In the genomic region with DNA sequence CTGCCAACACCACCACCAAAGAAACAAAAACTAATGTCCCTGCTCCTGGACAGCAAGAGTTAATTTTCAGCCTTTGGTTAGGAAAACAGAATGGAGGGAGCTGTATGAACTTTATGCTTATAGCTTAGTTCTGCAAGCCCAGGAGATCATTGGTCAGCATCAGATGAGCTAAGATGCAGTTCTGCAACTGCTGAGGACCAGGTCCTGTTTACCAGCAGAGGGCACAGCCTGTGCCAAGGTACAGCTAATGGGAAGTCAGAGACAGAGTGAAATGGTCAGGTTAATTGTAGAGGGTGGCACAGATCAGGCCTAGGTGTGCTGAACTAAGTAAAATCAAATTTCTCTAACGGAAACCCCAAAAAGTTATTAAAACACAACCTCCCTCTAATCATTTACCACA, we compare ENCODE assay signal across 9 cellular contexts.
A peak's percentile ranks its signal among the peaks of the same experiment; 100 is the strongest.
DNase-seq lines count a peak whose midpoint lies in the region; ATAC-seq and TF ChIP-seq lines count a peak whose summit lies in the region.
"Had no signal": no experiment of that assay in that cellular context is flagged by ENCODE, and none has a peak within 500 bp of the region (broad histone marks: within the 10 kb centered on the region; RNA-seq: fewer than 3 reads in every experiment).

No MANE protein-coding gene starts in this region.

- no peak overlapping the region for H3K4me3 ChIP-seq in A673 (ENCODE audit: low read depth, low read length, poor library complexity, severe bottlenecking)
- no peak overlapping the region for H3K4me3 ChIP-seq in foreskin fibroblast (ENCODE audit: low read depth in 1 of 2, low read length in 2 of 2)
- no peak overlapping the region for H3K4me3 ChIP-seq in naive thymus-derived CD4-positive, alpha-beta T cell (ENCODE audit: low read length)

- POLR2A ChIA-PET in A673 (lab: Charles Lee; ENCODE audit: low non-redundant PET), result no interaction called here
- POLR2A ChIA-PET in naive thymus-derived CD4-positive, alpha-beta T cell (lab: Charles Lee), result interaction anchor here (0.7 kb wide), 1 partner anchor 13 kb away, joined by 6 read pairs; no protein-coding TSS in a partner anchor

- no peaks in the 10 kb centered on the region for H3K4me1 Mint-ChIP-seq in naive thymus-derived CD4-positive, alpha-beta T cell

- H3K4me1 ChIP-seq in A673 (ENCODE audit: insufficient read depth, low read length, poor library complexity, severe bottlenecking), result no peaks in the 10 kb centered on the region
- no peaks in the 10 kb centered on the region for H3K4me1 ChIP-seq in naive thymus-derived CD4-positive, alpha-beta T cell (ENCODE audit: control insufficient read depth in 2 of 2, insufficient read depth in 2 of 2, low read length in 2 of 2)

- H3K27me3 ChIP-seq in A673 (replicated peaks; ENCODE audit: insufficient read depth, low read depth, low read length, poor library complexity), result no peaks in the 10 kb centered on the region
- no peaks in the 10 kb centered on the region for H3K27me3 ChIP-seq in naive thymus-derived CD4-positive, alpha-beta T cell (ENCODE audit: control insufficient read depth in 2 of 2, insufficient read depth in 2 of 2, low read length in 2 of 2)

- H3K36me3 Mint-ChIP-seq in naive thymus-derived CD4-positive, alpha-beta T cell, result no peaks in the 10 kb centered on the region

- no peak overlapping the region for H3K4me3 Mint-ChIP-seq in naive thymus-derived CD4-positive, alpha-beta T cell

- DNase-seq in A673 (ENCODE audit: low spot score) (no peak), NCI-H774 (lab: John Stamatoyannopoulos, UW) (peak; percentile 15), foreskin fibroblast (peak in 1 of 2 donors; percentile 64), retina (no peak), SKM-1 treated with dmso at 0.1 percent for 144 hours (lab: John Stamatoyannopoulos, UW; ENCODE audit: unreplicated experiment) (no peak)
- DNase-seq in naive thymus-derived CD4-positive, alpha-beta T cell, result no peak
- DNase-seq: NCI-H2081 had no signal

- no peaks in the 10 kb centered on the region for H3K36me3 ChIP-seq in A673 (ENCODE audit: insufficient read depth, low read length, poor library complexity, severe bottlenecking)
- no peaks in the 10 kb centered on the region for H3K36me3 ChIP-seq in naive thymus-derived CD4-positive, alpha-beta T cell (ENCODE audit: control insufficient read depth in 2 of 3, insufficient read depth in 3 of 3, low read length in 3 of 3)

- TF ChIP-seq CTCF in A673 (conservative IDR thresholded peaks at IDR 0.05; ENCODE audit: low read depth, low read length), result peak; percentile 20; the same call in 1 of the 2 replicates
- TF ChIP-seq CTCF in foreskin fibroblast (IDR thresholded peaks at IDR 0.05; ENCODE audit: low read depth, low read length), result peak; percentile 14

- BruUV-seq in A673 (replicated peaks; lab: Mats Ljungman, UMichigan), result no TSS peak

- no peak overlapping the region for H3K27ac Mint-ChIP-seq in naive thymus-derived CD4-positive, alpha-beta T cell

- H3K27ac ChIP-seq in A673 (ENCODE audit: low read depth, low read length, poor library complexity, severe bottlenecking), result no peak overlapping the region
- no peak overlapping the region for H3K27ac ChIP-seq in naive thymus-derived CD4-positive, alpha-beta T cell (ENCODE audit: low read depth, low read length)

- H3K9me3 Mint-ChIP-seq in naive thymus-derived CD4-positive, alpha-beta T cell, result no peaks in the 10 kb centered on the region

- CTCF ChIA-PET in A673 (lab: Charles Lee), result no interaction called here
- CTCF ChIA-PET in naive thymus-derived CD4-positive, alpha-beta T cell (lab: Charles Lee), result interaction anchor here (0.6 to 1.5 kb wide), 3 partner anchors 12 to 202 kb away, joined by 3 to 9 read pairs (median 4); no protein-coding TSS in a partner anchor

- H3K9me3 ChIP-seq in A673 (ENCODE audit: low read depth, low read length, poor library complexity, severe bottlenecking), result no peaks in the 10 kb centered on the region
- no peaks in the 10 kb centered on the region for H3K9me3 ChIP-seq in naive thymus-derived CD4-positive, alpha-beta T cell (ENCODE audit: control insufficient read depth in 2 of 3, low read length in 3 of 3)

- ATAC-seq in GM19372 (IDR thresholded peaks at IDR 0.05; ENCODE audit: low read depth, unreplicated experiment) (peak; percentile 34), HG02938 (IDR thresholded peaks at IDR 0.05; ENCODE audit: unreplicated experiment) (no peak)
- ATAC-seq in naive thymus-derived CD4-positive, alpha-beta T cell, result no peak

- H3K27me3 Mint-ChIP-seq in naive thymus-derived CD4-positive, alpha-beta T cell, result peaks cover 0 to 8% (median 2%) of the 10 kb centered on the region in 5 donors

- intact Hi-C loops in A673 (cut with micrococcal nuclease; ENCODE audit: unreplicated experiment), result no loop called here
- intact Hi-C loops in naive thymus-derived CD4-positive, alpha-beta T cell (cut with micrococcal nuclease), result loop anchor here in 1 of 2 donors (1.0 kb wide), 2 partner anchors 202 to 311 kb away; no protein-coding TSS in a partner anchor
